1 cellular context compared by ENCODE assay signal in the genomic region with DNA sequence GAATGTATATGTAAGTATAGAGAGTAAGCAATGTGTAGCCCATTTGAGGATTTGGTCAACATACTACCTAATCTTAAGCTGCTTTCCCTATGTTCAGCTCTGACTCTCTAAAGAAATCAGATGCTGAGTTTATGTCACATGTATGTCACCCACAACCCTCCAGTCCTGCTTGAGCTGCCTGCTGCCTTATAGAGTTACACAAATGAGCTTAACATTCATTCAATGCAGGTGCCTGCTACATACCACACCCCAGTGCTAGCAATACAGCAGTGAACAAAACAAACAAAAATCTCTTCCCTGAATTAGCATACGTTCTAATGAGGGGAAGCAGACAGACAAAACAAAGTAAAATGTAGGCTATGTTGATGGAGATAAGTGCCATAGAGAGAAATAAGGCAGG.
TF ChIP-seq lines count a peak whose summit lies in the region.

No MANE protein-coding gene starts in this region.

TF ChIP-seq in WTC11, 78 proteins besides CTCF, POLR2A, EP300 and RAD21 (continued from another document):
- TF ChIP-seq FOXJ3 (CRISPR knock-in tag; IDR thresholded peaks at IDR 0.05; ENCODE audit: borderline replicate concordance) (no peak), TCF7 (CRISPR knock-in tag; IDR thresholded peaks at IDR 0.05; ENCODE audit: low read depth) (no peak)
TF ChIP-seq in WTC11: peak in this region for 0.
